Comparison of ENCODE assay signal across 20 cellular contexts in the genomic region with DNA sequence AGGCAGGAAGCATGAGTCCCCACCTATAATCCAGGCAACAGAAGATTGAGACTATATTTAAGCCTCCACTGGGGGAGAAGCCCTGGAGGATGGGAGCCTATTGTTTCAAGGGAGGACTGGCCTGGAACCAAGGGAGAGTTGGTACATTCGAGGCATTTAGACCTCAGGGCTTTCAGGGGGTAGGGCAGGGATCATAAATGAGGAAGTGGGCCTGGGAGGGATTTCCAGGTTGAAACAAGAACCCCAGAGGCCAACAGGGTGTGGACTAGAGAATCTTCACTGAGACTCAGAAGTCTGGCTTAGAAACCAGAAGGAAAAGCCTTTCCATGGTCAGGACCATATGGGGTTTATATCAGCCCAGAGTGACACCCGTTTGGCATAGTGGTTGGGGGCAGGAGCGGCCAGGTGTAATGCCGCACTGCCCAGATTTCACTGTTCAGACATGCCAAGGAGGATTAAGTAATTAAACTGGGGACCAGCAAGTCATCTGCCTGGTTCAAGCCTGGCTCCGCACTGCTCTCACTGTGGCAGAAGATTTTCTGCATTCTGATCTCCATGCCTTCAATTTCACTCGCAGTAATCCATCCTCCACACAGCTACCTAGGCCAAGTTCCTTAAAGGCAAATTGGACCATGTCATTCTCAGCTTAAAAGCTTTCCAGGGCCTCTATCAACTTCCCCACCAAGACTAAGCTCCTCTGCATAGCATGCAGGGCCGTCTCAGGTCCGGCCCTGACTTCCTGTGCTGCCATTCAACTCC. TPM values are rescaled to one million over a fixed set of nuclear protein-coding genes. Genes with fewer than 3 reads are reported as not detected.
"Had no signal": no experiment of that assay in that cellular context is flagged by ENCODE, and none has a peak within 500 bp of the region (broad histone marks: within the 10 kb centered on the region; RNA-seq: fewer than 3 reads in every experiment).

No MANE protein-coding gene starts in this region.

- DNase-seq: activated CD4-positive, alpha-beta T cell treated with anti-CD3 and anti-CD28 coated beads, Interleukin-2, amount 50 U/mL, for 1 hour; activated CD4-positive, CD25-positive, alpha-beta regulatory T cell treated with anti-CD3 and anti-CD28 coated beads, Interleukin-2, amount 50 U/mL, for 72 hours; activated CD8-positive, alpha-beta memory T cell treated with anti-CD3 and anti-CD28 coated beads, Interleukin-2, amount 50 U/mL, for 4 hours; activated naive CD4-positive, alpha-beta T cell treated with anti-CD3 and anti-CD28 coated beads for 36 hours; activated T-cell treated with anti-CD3 and anti-CD28 coated beads, Interleukin-2, amount 50 U/mL, for 4 hours; aorta; brain microvascular endothelial cell; central memory CD4-positive, alpha-beta T cell; heart left ventricle; mucosa of descending colon; naive B cell; right lobe of liver; stimulated activated CD4-positive, alpha-beta T cell treated with anti-CD3 and anti-CD28 coated beads, Interleukin-4, amount 100 ng/mL, for 4 hours; stimulated activated naive CD4-positive, alpha-beta T cell; uterus had no signal

- H3K27me3 ChIP-seq: brain microvascular endothelial cell, neutrophil, right lobe of liver, tibial nerve, uterus had no signal

- H3K27ac ChIP-seq: brain microvascular endothelial cell, heart left ventricle, neutrophil, parathyroid adenoma, right lobe of liver, tibial nerve, uterus had no signal

- H3K27me3 Mint-ChIP-seq: naive B cell had no signal

- H3K27ac Mint-ChIP-seq: activated naive CD4-positive, alpha-beta T cell treated with anti-CD3 and anti-CD28 coated beads for 36 hours; memory B cell had no signal

- ATAC-seq: activated T-cell treated with anti-CD3 and anti-CD28 coated beads, Interleukin-2, amount 50 U/mL, for 4 hours; heart left ventricle; mucosa of descending colon; right lobe of liver had no signal

- H3K9me3 ChIP-seq: heart left ventricle, mucosa of descending colon, neutrophil, right lobe of liver, uterus had no signal

- H3K36me3 ChIP-seq: brain microvascular endothelial cell, heart left ventricle, neutrophil, right lobe of liver, tibial nerve, uterus had no signal

- H3K36me3 Mint-ChIP-seq: memory B cell, naive B cell had no signal

- H3K4me3 ChIP-seq: heart left ventricle, mucosa of descending colon, right lobe of liver, smooth muscle cell, tibial nerve, uterus had no signal

- H3K9ac ChIP-seq: parathyroid adenoma had no signal

- H3K9me3 Mint-ChIP-seq: activated naive CD4-positive, alpha-beta T cell treated with anti-CD3 and anti-CD28 coated beads for 36 hours; activated T-cell treated with anti-CD3 and anti-CD28 coated beads, Interleukin-2, amount 50 U/mL, for 4 hours; memory B cell had no signal

- H3K4me1 ChIP-seq: heart left ventricle, parathyroid adenoma, right lobe of liver, tibial nerve, uterus had no signal

- H3K4me3 Mint-ChIP-seq: activated naive CD4-positive, alpha-beta T cell treated with anti-CD3 and anti-CD28 coated beads for 36 hours; activated T-cell treated with anti-CD3 and anti-CD28 coated beads, Interleukin-2, amount 50 U/mL, for 4 hours; memory B cell; naive B cell had no signal

RNA-seq across cellular contexts. Expression of a gene that starts 17.8 kb away (rescaled TPM):
- total RNA-seq: activated naive CD4-positive, alpha-beta T cell treated with anti-CD3 and anti-CD28 coated beads for 36 hours; activated T-cell treated with anti-CD3 and anti-CD28 coated beads, Interleukin-2, amount 50 U/mL, for 4 hours; aorta; heart left ventricle; tibial nerve had no signal
- polyA plus RNA-seq: aorta, heart left ventricle had no signal
